Comparison of ENCODE assay signal across 11 cellular contexts in the genomic region with DNA sequence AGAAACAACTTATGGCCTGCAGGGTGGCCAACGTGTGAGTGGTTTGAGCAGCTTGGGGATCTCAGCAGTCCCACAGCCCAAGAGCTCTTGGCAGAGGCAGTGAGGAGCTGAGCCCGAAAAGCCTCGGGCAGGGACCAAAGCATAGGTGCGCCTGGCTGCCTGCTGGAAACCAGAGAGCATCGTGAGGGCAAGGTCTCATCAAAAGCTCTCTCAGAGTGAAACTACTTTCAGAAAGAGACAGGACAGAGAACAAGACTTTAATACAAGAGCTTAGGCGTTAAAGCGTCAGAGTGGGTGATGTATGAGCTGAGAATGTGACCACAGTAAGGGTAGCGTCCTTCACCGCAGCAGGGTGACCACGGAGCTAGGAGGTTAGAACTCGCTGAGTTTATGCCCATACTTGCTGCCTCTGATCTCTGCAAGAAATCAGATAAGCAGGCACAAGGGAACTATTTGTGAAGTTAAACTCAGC. TPM values are rescaled to one million over a fixed set of nuclear protein-coding genes. Genes with fewer than 3 reads are reported as not detected.
A peak's percentile ranks its signal among the peaks of the same experiment; 100 is the strongest.
DNase-seq lines count a peak whose midpoint lies in the region; TF ChIP-seq lines count a peak whose summit lies in the region.
"Had no signal": no experiment of that assay in that cellular context is flagged by ENCODE, and none has a peak within 500 bp of the region (broad histone marks: within the 10 kb centered on the region; RNA-seq: fewer than 3 reads in every experiment).

No MANE protein-coding gene starts in this region.

- no peaks in the 10 kb centered on the region for H3K36me3 Mint-ChIP-seq in activated CD4-positive, alpha-beta memory T cell treated with anti-CD3 and anti-CD28 coated beads for 36 hours

- H3K79me2 ChIP-seq in mammary epithelial cell (ENCODE audit: insufficient read depth, low read length) = no peaks in the 10 kb centered on the region

- peaks cover 8% of the 10 kb centered on the region for H3K4me1 Mint-ChIP-seq in activated CD4-positive, alpha-beta memory T cell treated with anti-CD3 and anti-CD28 coated beads for 36 hours (ENCODE audit: low read depth)

- WGBS in mammary epithelial cell (ENCODE audit: low coverage, missing lambda C conversion rate) = 48% methylated on average over 11 of the region's 11 CpGs

- H3K27me3 ChIP-seq in mammary epithelial cell (ENCODE audit: insufficient read depth, low read length) (no peaks in the 10 kb centered on the region), breast epithelium (no peaks in the 10 kb centered on the region)
- H3K27me3 ChIP-seq: adrenal gland, pancreas had no signal

- in situ Hi-C loops in mammary epithelial cell (cut with MboI; ENCODE audit: low sequenced_read_pairs in 2 of 2) = no loop called here

- TF ChIP-seq CTCF in mammary epithelial cell (conservative IDR thresholded peaks at IDR 0.05 in 1 of 2, IDR thresholded peaks at IDR 0.05 in 1 of 2; ENCODE audit: extremely low read depth in 1 of 2, insufficient read depth in 1 of 2, low read depth in 1 of 2, low read length in 2 of 2) (no peak), breast epithelium (IDR thresholded peaks at IDR 0.05) (no peak)

- H3K36me3 ChIP-seq in mammary epithelial cell (ENCODE audit: insufficient read depth, low read length) (no peaks in the 10 kb centered on the region), breast epithelium (no peaks in the 10 kb centered on the region)
- H3K36me3 ChIP-seq: adrenal gland, pancreas had no signal

- peaks cover 2% of the 10 kb centered on the region for H3K27me3 Mint-ChIP-seq in activated CD4-positive, alpha-beta memory T cell treated with anti-CD3 and anti-CD28 coated beads for 36 hours

- no peak overlapping the region for H3K4me2 ChIP-seq in mammary epithelial cell (ENCODE audit: insufficient read depth, low read depth, low read length)

- BruUV-seq in mammary epithelial cell (replicated peaks; lab: Mats Ljungman, UMichigan) = no TSS peak

- TF ChIP-seq POLR2A in breast epithelium (IDR thresholded peaks at IDR 0.05) = no peak

- intact Hi-C loops in mammary epithelial cell (cut with micrococcal nuclease) (no loop called here), breast epithelium (cut with DNase I; ENCODE audit: low total_unique reads) (loop anchor here (1.0 kb wide), 1 partner anchor 23 kb away; no protein-coding TSS in a partner anchor)
- intact Hi-C loops in activated CD4-positive, alpha-beta memory T cell treated with anti-CD3 and anti-CD28 coated beads for 36 hours (cut with micrococcal nuclease) = no loop called here

- no peaks in the 10 kb centered on the region for H3K9me3 Mint-ChIP-seq in activated CD4-positive, alpha-beta memory T cell treated with anti-CD3 and anti-CD28 coated beads for 36 hours

- dilution Hi-C loops in mammary epithelial cell (cut with HindIII; ENCODE audit: low sequenced_read_pairs) = no loop called here

- no peak overlapping the region for H3K27ac Mint-ChIP-seq in activated CD4-positive, alpha-beta memory T cell treated with anti-CD3 and anti-CD28 coated beads for 36 hours

- H3K4me1 ChIP-seq in mammary epithelial cell (ENCODE audit: insufficient read depth, low read length) (no peaks in the 10 kb centered on the region), breast epithelium (no peaks in the 10 kb centered on the region)
- H3K4me1 ChIP-seq: adrenal gland had no signal

- no peak overlapping the region for H3K27ac ChIP-seq in mammary epithelial cell (ENCODE audit: insufficient read depth, low read depth, low read length)
- H3K27ac ChIP-seq in breast epithelium = no peak overlapping the region
- H3K27ac ChIP-seq in temporal lobe (ENCODE audit: low read depth, low read length) = peak overlapping the region; percentile 29
- H3K27ac ChIP-seq: adrenal gland, pancreas, VCaP had no signal

- H2AFZ ChIP-seq in mammary epithelial cell (ENCODE audit: low read depth, low read length) = no peak overlapping the region

- H3K4me3 Mint-ChIP-seq in activated CD4-positive, alpha-beta memory T cell treated with anti-CD3 and anti-CD28 coated beads for 36 hours = no peak overlapping the region

- H3K4me3 ChIP-seq in mammary epithelial cell (replicated peaks in 1 of 3; ENCODE audit: insufficient read depth in 1 of 3, low read depth in 2 of 3, low read length in 3 of 3) (no peak overlapping the region), breast epithelium (no peak overlapping the region)
- H3K4me3 ChIP-seq: adrenal gland, pancreas had no signal

- no peak overlapping the region for H3K9ac ChIP-seq in mammary epithelial cell (ENCODE audit: insufficient read depth, low read length)

- POLR2A ChIA-PET in activated CD4-positive, alpha-beta memory T cell treated with anti-CD3 and anti-CD28 coated beads for 36 hours (lab: Charles Lee) = interaction anchor here (1.0 kb wide), 1 partner anchor 13 kb away, joined by 4 read pairs; no protein-coding TSS in a partner anchor

- no peaks in the 10 kb centered on the region for H4K20me1 ChIP-seq in mammary epithelial cell (ENCODE audit: insufficient read depth, low read length)

- H3K9me3 ChIP-seq in mammary epithelial cell (replicated peaks; ENCODE audit: insufficient read depth, low read length) (no peaks in the 10 kb centered on the region), breast epithelium (no peaks in the 10 kb centered on the region)
- H3K9me3 ChIP-seq: adrenal gland, pancreas had no signal

- CTCF ChIA-PET in mammary epithelial cell (lab: Charles Lee; ENCODE audit: low non-redundant PET) = no interaction called here
- CTCF ChIA-PET in activated CD4-positive, alpha-beta memory T cell treated with anti-CD3 and anti-CD28 coated beads for 36 hours (lab: Charles Lee) = interaction anchor here (0.6 to 10.3 kb wide), 6 partner anchors 28 to 67 kb away, joined by 3 to 142 read pairs (median 4); no protein-coding TSS in a partner anchor

- DNase-seq in mammary epithelial cell (peak; percentile 39), breast epithelium (ENCODE audit: low spot score in 2 of 2) (no peak), left kidney (ENCODE audit: low read depth, low spot score) (peak; percentile 39), CD1c-positive myeloid dendritic cell (ENCODE audit: extremely low spot score) (no peak), iPS-NIHi7 (ENCODE audit: extremely low spot score) (no peak), NCI-H1694 (lab: John Stamatoyannopoulos, UW) (no peak)
- DNase-seq in activated CD4-positive, alpha-beta memory T cell treated with anti-CD3 and anti-CD28 coated beads for 36 hours = peak; percentile 58
- DNase-seq: adrenal gland, pancreas had no signal

RNA-seq across cellular contexts. Expression of a gene that starts 30.8 kb away (rescaled TPM):
- total RNA-seq in mammary epithelial cell = 10 to 100 TPM; 28.8 to 30.2 TPM
- polyA plus RNA-seq in mammary epithelial cell = 47.9 TPM
- 69.8 TPM for polyA minus RNA-seq in mammary epithelial cell
- total RNA-seq in breast epithelium = 100 to 1,000 TPM in 2 of 3 donors, 10 to 100 TPM in 1; 70.8 to 193 (median 122) TPM
- total RNA-seq in activated CD4-positive, alpha-beta memory T cell treated with anti-CD3 and anti-CD28 coated beads for 36 hours = 10 to 100 TPM in 1 of 2 experiments, 1 to 10 TPM in 1; 9.2 to 10.2 TPM
- total RNA-seq in temporal lobe = 26.1 TPM

Comparison
In these comparisons a context has a peak if more than half of its experiments do, and no peak if none do; other contexts are left out.
1. DNase-seq: peak in mammary epithelial cell (single experiment), activated CD4-positive, alpha-beta memory T cell treated with anti-CD3 and anti-CD28 coated beads for 36 hours (single experiment) and left kidney (single experiment); none in breast epithelium (0 of 2), CD1c-positive myeloid dendritic cell (single experiment), iPS-NIHi7 (single experiment) and NCI-H1694 (single experiment).